31 cellular contexts compared by ENCODE assay signal in the genomic region with DNA sequence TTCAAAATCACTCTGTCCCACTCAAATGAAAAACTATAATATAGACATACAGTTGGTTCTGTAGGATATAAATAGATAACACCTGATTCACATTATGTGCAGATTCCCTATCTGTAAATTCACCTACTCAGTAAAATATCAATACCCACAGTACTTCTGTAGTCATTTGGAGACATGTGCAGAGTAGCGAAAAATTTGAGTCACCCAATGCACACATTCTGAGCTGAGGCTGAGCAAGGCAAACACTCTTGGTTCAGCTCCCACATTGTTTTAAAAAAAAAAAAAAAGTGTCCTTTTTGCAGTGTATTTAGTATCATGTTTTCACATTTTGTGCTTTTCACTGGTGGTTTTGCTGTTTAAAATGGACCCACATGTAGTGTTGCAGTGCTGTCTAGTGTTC. TPM values are rescaled to one million over a fixed set of nuclear protein-coding genes. Genes with fewer than 3 reads are reported as not detected.
DNase-seq lines count a peak whose midpoint lies in the region; ATAC-seq and TF ChIP-seq lines count a peak whose summit lies in the region.
"Had no signal": no experiment of that assay in that cellular context is flagged by ENCODE, and none has a peak within 500 bp of the region (broad histone marks: within the 10 kb centered on the region; RNA-seq: fewer than 3 reads in every experiment).

No MANE protein-coding gene starts in this region.

- H3K36me3 Mint-ChIP-seq in Calu3 (ENCODE audit: insufficient read depth, unreplicated experiment): no peaks in the 10 kb centered on the region
- peaks cover 84% of the 10 kb centered on the region for H3K36me3 Mint-ChIP-seq in activated T-helper 17 cell treated with anti-CD3 and anti-CD28 coated beads, Interleukin-2, amount 50 U/mL, for 72 hours (ENCODE audit: low read depth)

- peaks cover 2% of the 10 kb centered on the region for H3K9me3 Mint-ChIP-seq in Calu3 (ENCODE audit: low read depth, unreplicated experiment)
- H3K9me3 Mint-ChIP-seq in activated T-helper 17 cell treated with anti-CD3 and anti-CD28 coated beads, Interleukin-2, amount 50 U/mL, for 72 hours: no peaks in the 10 kb centered on the region
- H3K9me3 Mint-ChIP-seq: activated CD4-positive, alpha-beta T cell treated with anti-CD3 and anti-CD28 coated beads, Interleukin-2, amount 10 ng/mL, durations not matched to agents 7 days and 5 days; CD4-positive, CD25-positive, alpha-beta regulatory T cell; dendritic cell treated with granulocyte-macrophage colony-stimulating factor and Interleukin-4, amounts not matched to agents 40 ng/mL and 50 ng/mL, for 4 days; neural progenitor cell; stimulated activated naive CD8-positive, alpha-beta T cell treated with anti-CD3 and anti-CD28 coated beads, Interleukin-15, amount 100 ng/mL, for 72 hours had no signal

- DNase-seq in Calu3 (no peak), iris pigment epithelial cell (ENCODE audit: low read depth) (peak; percentile 32), DMS79 (lab: John Stamatoyannopoulos, UW) (no peak), SW480 (ENCODE audit: low spot score) (no peak), GOT3 (lab: John Stamatoyannopoulos, UW) (no peak)
- DNase-seq: activated CD4-positive, alpha-beta T cell treated with anti-CD3 and anti-CD28 coated beads, Interleukin-2, amount 10 ng/mL, durations not matched to agents 7 days and 5 days; activated naive CD4-positive, alpha-beta T cell treated with Interleukin-2 at 50 U/mL for 16 hours; CD4-positive, CD25-positive, alpha-beta regulatory T cell; central memory CD4-positive, alpha-beta T cell; esophagus squamous epithelium; Kasumi-1; left ventricle myocardium inferior; mesendoderm; NCI-H146; NCI-H226; NCI-H748 treated with DMSO at 0.1 percent for 48 hours; pancreas; Peyer's patch; retina; SHP77 treated with DMSO at 0.1 percent for 48 hours; stimulated activated naive CD8-positive, alpha-beta T cell treated with anti-CD3 and anti-CD28 coated beads, Interleukin-15, amount 100 ng/mL, for 72 hours had no signal

- H3K27ac ChIP-seq in ACC112 (ENCODE audit: low read depth, low read length): peak overlapping the region; percentile 9; the same call in 1 of the 2 replicates
- H3K27ac ChIP-seq: esophagus squamous epithelium, gastroesophageal sphincter, left ventricle myocardium inferior, neural progenitor cell, pancreas, Peyer's patch, thoracic aorta had no signal

- no peak overlapping the region for H3K4me3 ChIP-seq in ACC112 (ENCODE audit: low read depth, low read length)
- H3K4me3 ChIP-seq: esophagus squamous epithelium, gastroesophageal sphincter, hepatocyte, left ventricle myocardium inferior, neural progenitor cell, pancreas, Peyer's patch, smooth muscle cell, thoracic aorta had no signal

- H2AFZ ChIP-seq in ACC112 (ENCODE audit: low read length, unreplicated experiment): no peak overlapping the region
- H2AFZ ChIP-seq: hepatocyte, neural progenitor cell had no signal

- no TSS peak for BruUV-seq in Calu3 (replicated peaks; lab: Mats Ljungman, UMichigan)

- intact Hi-C loops in Calu3 (cut with micrococcal nuclease; ENCODE audit: unreplicated experiment): loop anchor here (5.0 to 10.0 kb wide), 3 partner anchors 47 to 179 kb away; a partner anchor contains a TSS

- H3K27ac Mint-ChIP-seq in Calu3 (ENCODE audit: unreplicated experiment): peak overlapping the region; percentile 64
- H3K27ac Mint-ChIP-seq in activated T-helper 17 cell treated with anti-CD3 and anti-CD28 coated beads, Interleukin-2, amount 50 U/mL, for 72 hours: no peak overlapping the region
- H3K27ac Mint-ChIP-seq: activated CD4-positive, alpha-beta T cell treated with anti-CD3 and anti-CD28 coated beads, Interleukin-2, amount 10 ng/mL, durations not matched to agents 7 days and 5 days; CD4-positive, CD25-positive, alpha-beta regulatory T cell; dendritic cell treated with granulocyte-macrophage colony-stimulating factor and Interleukin-4, amounts not matched to agents 40 ng/mL and 50 ng/mL, for 4 days; neural progenitor cell; stimulated activated naive CD8-positive, alpha-beta T cell treated with anti-CD3 and anti-CD28 coated beads, Interleukin-15, amount 100 ng/mL, for 72 hours; T-helper 2 cell treated with Interferon-gamma antibody and Interleukin-4, amounts not matched to agents 5 μg/mL and 100 μg/mL, for 36 hours had no signal

- peak; percentile 64 for ATAC-seq in activated T-helper 17 cell treated with anti-CD3 and anti-CD28 coated beads, Interleukin-2, amount 50 U/mL, for 72 hours (replicated peaks)
- ATAC-seq in GM21619 (IDR thresholded peaks at IDR 0.05; ENCODE audit: unreplicated experiment): no peak
- ATAC-seq: gastroesophageal sphincter; stimulated activated naive CD8-positive, alpha-beta T cell treated with anti-CD3 and anti-CD28 coated beads, Interleukin-15, amount 100 ng/mL, for 72 hours had no signal

- H3K4me1 Mint-ChIP-seq in Calu3 (ENCODE audit: low read depth, unreplicated experiment): peaks cover 25% of the 10 kb centered on the region
- H3K4me1 Mint-ChIP-seq in activated T-helper 17 cell treated with anti-CD3 and anti-CD28 coated beads, Interleukin-2, amount 50 U/mL, for 72 hours: no peaks in the 10 kb centered on the region
- H3K4me1 Mint-ChIP-seq: activated CD4-positive, alpha-beta T cell treated with anti-CD3 and anti-CD28 coated beads, Interleukin-2, amount 10 ng/mL, durations not matched to agents 7 days and 5 days; neural progenitor cell; stimulated activated naive CD8-positive, alpha-beta T cell treated with anti-CD3 and anti-CD28 coated beads, Interleukin-15, amount 100 ng/mL, for 72 hours had no signal

- TF ChIP-seq CTCF in Calu3 (IDR thresholded peaks at IDR 0.05; ENCODE audit: unreplicated experiment): no peak

- no peaks in the 10 kb centered on the region for H3K27me3 ChIP-seq in ACC112 (ENCODE audit: insufficient read depth, low read length)
- H3K27me3 ChIP-seq: esophagus squamous epithelium, gastroesophageal sphincter, hepatocyte, neural progenitor cell, pancreas, Peyer's patch had no signal

- no peaks in the 10 kb centered on the region for H3K27me3 Mint-ChIP-seq in Calu3 (ENCODE audit: unreplicated experiment)
- H3K27me3 Mint-ChIP-seq in activated T-helper 17 cell treated with anti-CD3 and anti-CD28 coated beads, Interleukin-2, amount 50 U/mL, for 72 hours: no peaks in the 10 kb centered on the region
- H3K27me3 Mint-ChIP-seq: activated CD4-positive, alpha-beta T cell treated with anti-CD3 and anti-CD28 coated beads, Interleukin-2, amount 10 ng/mL, durations not matched to agents 7 days and 5 days; CD4-positive, CD25-positive, alpha-beta regulatory T cell; dendritic cell treated with granulocyte-macrophage colony-stimulating factor and Interleukin-4, amounts not matched to agents 40 ng/mL and 50 ng/mL, for 4 days; stimulated activated naive CD8-positive, alpha-beta T cell treated with anti-CD3 and anti-CD28 coated beads, Interleukin-15, amount 100 ng/mL, for 72 hours had no signal

- no peaks in the 10 kb centered on the region for H3K79me2 ChIP-seq in ACC112 (ENCODE audit: control insufficient read depth, insufficient read depth, low read length, unreplicated experiment)
- H3K79me2 ChIP-seq: hepatocyte had no signal

- peaks cover 31% of the 10 kb centered on the region for H3K4me1 ChIP-seq in ACC112 (ENCODE audit: control insufficient read depth, insufficient read depth, low read length, unreplicated experiment)
- H3K4me1 ChIP-seq: esophagus squamous epithelium, gastroesophageal sphincter, left ventricle myocardium inferior, neural progenitor cell, pancreas, Peyer's patch had no signal

- CTCF ChIA-PET in Calu3 (lab: Charles Lee): interaction anchor here (0.6 to 1.5 kb wide), 7 partner anchors 18 to 577 kb away, joined by 3 to 4 read pairs (median 3); no protein-coding TSS in a partner anchor

- H3K36me3 ChIP-seq in ACC112 (ENCODE audit: insufficient read depth, low read length): peaks cover 6% of the 10 kb centered on the region

- H3K4me3 Mint-ChIP-seq in Calu3 (ENCODE audit: low read depth, unreplicated experiment): no peak overlapping the region
- H3K4me3 Mint-ChIP-seq in activated T-helper 17 cell treated with anti-CD3 and anti-CD28 coated beads, Interleukin-2, amount 50 U/mL, for 72 hours: no peak overlapping the region
- H3K4me3 Mint-ChIP-seq: activated CD4-positive, alpha-beta T cell treated with anti-CD3 and anti-CD28 coated beads, Interleukin-2, amount 10 ng/mL, durations not matched to agents 7 days and 5 days; CD4-positive, CD25-positive, alpha-beta regulatory T cell; dendritic cell treated with granulocyte-macrophage colony-stimulating factor and Interleukin-4, amounts not matched to agents 40 ng/mL and 50 ng/mL, for 4 days; neural progenitor cell; stimulated activated naive CD8-positive, alpha-beta T cell treated with anti-CD3 and anti-CD28 coated beads, Interleukin-15, amount 100 ng/mL, for 72 hours; T-helper 2 cell treated with Interferon-gamma antibody and Interleukin-4, amounts not matched to agents 5 μg/mL and 100 μg/mL, for 36 hours had no signal

RNA-seq across cellular contexts. Expression of a gene that starts 27.3 kb away (rescaled TPM):
- 11.7 and 13.7 TPM in 2 replicates for total RNA-seq in Calu3 (2022)
- total RNA-seq in activated T-helper 17 cell treated with anti-CD3 and anti-CD28 coated beads, Interleukin-2, amount 50 U/mL, for 72 hours: 1 to 10 TPM; 2.8 to 3.8 TPM
